ENCODE assay signal across 9 cellular contexts in the genomic region with DNA sequence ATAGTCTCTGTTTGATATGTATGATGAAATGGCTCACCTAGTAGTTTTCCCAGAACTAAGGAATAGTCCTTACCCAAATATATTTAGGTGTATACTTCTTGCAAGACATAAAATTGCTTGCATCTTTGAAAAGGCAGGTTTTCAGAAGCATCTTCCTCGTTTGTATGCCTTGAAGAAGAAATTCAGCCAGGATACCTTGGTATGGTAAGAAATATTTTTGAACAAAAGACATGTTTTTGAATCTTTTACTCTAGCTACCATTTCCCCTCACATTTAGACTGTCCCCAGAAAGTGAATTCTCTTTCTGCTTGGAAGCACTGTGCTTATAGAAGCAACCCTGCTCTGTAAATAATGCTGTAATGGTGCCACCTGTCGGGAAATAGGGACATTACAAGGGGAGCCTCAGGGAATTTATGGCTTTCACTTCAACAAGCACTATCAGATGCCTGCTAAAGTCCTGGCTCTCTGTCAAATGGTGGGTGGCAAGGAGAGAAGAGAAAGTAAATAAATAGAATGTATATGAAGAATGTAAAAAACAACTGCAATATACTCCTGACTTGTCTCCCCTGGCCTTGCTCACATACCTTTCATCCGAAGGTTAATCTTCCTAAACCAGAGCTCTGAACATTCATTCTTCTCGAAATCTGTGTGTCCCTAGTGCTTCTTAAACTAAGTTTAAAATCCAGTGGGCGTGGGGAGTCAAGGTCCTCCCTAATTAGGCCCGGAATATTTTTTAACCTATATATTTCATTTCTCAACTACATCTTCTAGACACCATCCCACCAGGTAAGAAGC. TPM values are rescaled to one million over a fixed set of nuclear protein-coding genes. Genes with fewer than 3 reads are reported as not detected.
DNase-seq lines count a peak whose midpoint lies in the region; ATAC-seq lines count a peak whose summit lies in the region.
"Had no signal": no experiment of that assay in that cellular context is flagged by ENCODE, and none has a peak within 500 bp of the region (broad histone marks: within the 10 kb centered on the region; RNA-seq: fewer than 3 reads in every experiment).

No MANE protein-coding gene starts in this region.

- H3K27me3 ChIP-seq in MG63, result peaks cover 35% of the 10 kb centered on the region

- H3K27ac ChIP-seq in SK-N-MC, result no peak overlapping the region

- no peaks in the 10 kb centered on the region for H3K9me3 Mint-ChIP-seq in activated naive CD4-positive, alpha-beta T cell treated with anti-CD3 and anti-CD28 coated beads, Interleukin-2, amount 50 U/mL, for 72 hours

- DNase-seq in AML-193 (lab: John Stamatoyannopoulos, UW), result peak; percentile 39 to 47
- peak; percentile 36 for DNase-seq in MG63
- peak; percentile 83 for DNase-seq in SK-N-MC (ENCODE audit: low read depth, low spot score)
- DNase-seq in activated naive CD4-positive, alpha-beta T cell treated with anti-CD3 and anti-CD28 coated beads, Interleukin-2, amount 50 U/mL, for 72 hours (ENCODE audit: low spot score in 2 of 2), result peak; percentile 62 to 78
- DNase-seq in Right ventricle myocardium superior, result no peak
- DNase-seq in pulmonary artery endothelial cell (ENCODE audit: low read depth, low spot score), result peak; percentile 30

- no peak overlapping the region for H3K27ac Mint-ChIP-seq in activated naive CD4-positive, alpha-beta T cell treated with anti-CD3 and anti-CD28 coated beads, Interleukin-2, amount 50 U/mL, for 72 hours

- ATAC-seq in GM18873 (IDR thresholded peaks at IDR 0.05; ENCODE audit: low FRiP score, unreplicated experiment) (peak; percentile 63), Right ventricle myocardium superior (ENCODE audit: poor library complexity) (peak; percentile 83), GM19452 (IDR thresholded peaks at IDR 0.05; ENCODE audit: unreplicated experiment) (no peak)
- peak; percentile 69 to 71 for ATAC-seq in activated naive CD4-positive, alpha-beta T cell treated with anti-CD3 and anti-CD28 coated beads, Interleukin-2, amount 50 U/mL, for 72 hours

- H3K36me3 ChIP-seq in MG63 (no peaks in the 10 kb centered on the region), SK-N-MC (ENCODE audit: insufficient read depth, low read length) (no peaks in the 10 kb centered on the region)

- H3K9ac ChIP-seq in SK-N-MC (ENCODE audit: insufficient read length), result no peak overlapping the region

- no peaks in the 10 kb centered on the region for H3K36me3 Mint-ChIP-seq in activated naive CD4-positive, alpha-beta T cell treated with anti-CD3 and anti-CD28 coated beads, Interleukin-2, amount 50 U/mL, for 72 hours

- H3K9me3 ChIP-seq in MG63, result no peaks in the 10 kb centered on the region
- H3K9me3 ChIP-seq in SK-N-MC (ENCODE audit: low read depth, low read length), result no peaks in the 10 kb centered on the region

- no peak overlapping the region for H3K4me3 ChIP-seq in MG63
- H3K4me3 ChIP-seq in SK-N-MC, result no peak overlapping the region

- intact Hi-C loops in Right ventricle myocardium superior (cut with DNase I), result loop anchor here (10.0 kb wide), 2 partner anchors 155 to 425 kb away; no protein-coding TSS in a partner anchor

RNA-seq across cellular contexts. Expression of gene CCDC184, which starts 6.1 kb away (rescaled TPM):
- not detected in 2 replicates for total RNA-seq in MG63 (2014; rRNA removed; shearing (Covaris generic); ENCODE audit: low replicate concordance)
- total RNA-seq in activated naive CD4-positive, alpha-beta T cell treated with anti-CD3 and anti-CD28 coated beads, Interleukin-2, amount 50 U/mL, for 72 hours, result under 1 TPM; 0.25 to 0.64 TPM
- total RNA-seq in Right ventricle myocardium superior (0.97 TPM), pulmonary artery endothelial cell (0.07 and 0.14 TPM in 2 replicates)

RNA-seq across cellular contexts. Expression of gene OR10AD1, which starts 13.6 kb away (rescaled TPM):
- total RNA-seq in MG63 (2014; rRNA removed; shearing (Covaris generic); ENCODE audit: low replicate concordance), result not detected in 2 replicates
- not detected for total RNA-seq in activated naive CD4-positive, alpha-beta T cell treated with anti-CD3 and anti-CD28 coated beads, Interleukin-2, amount 50 U/mL, for 72 hours
- total RNA-seq in Right ventricle myocardium superior (not detected), pulmonary artery endothelial cell (not detected in 2 replicates)
- total RNA-seq: urinary bladder had no signal

RNA-seq across cellular contexts. Expression of gene ASB8, which starts 32.2 kb away (rescaled TPM):
- 31.3 and 79.9 TPM in 2 replicates for total RNA-seq in MG63 (2014; rRNA removed; shearing (Covaris generic); ENCODE audit: low replicate concordance)
- total RNA-seq in activated naive CD4-positive, alpha-beta T cell treated with anti-CD3 and anti-CD28 coated beads, Interleukin-2, amount 50 U/mL, for 72 hours, result 10 to 100 TPM; 30.7 to 45.3 TPM
- total RNA-seq in Right ventricle myocardium superior (86.0 TPM), pulmonary artery endothelial cell (13.1 and 19.3 TPM in 2 replicates)
